ENCODE assay signal across 1 cellular context in the genomic region with DNA sequence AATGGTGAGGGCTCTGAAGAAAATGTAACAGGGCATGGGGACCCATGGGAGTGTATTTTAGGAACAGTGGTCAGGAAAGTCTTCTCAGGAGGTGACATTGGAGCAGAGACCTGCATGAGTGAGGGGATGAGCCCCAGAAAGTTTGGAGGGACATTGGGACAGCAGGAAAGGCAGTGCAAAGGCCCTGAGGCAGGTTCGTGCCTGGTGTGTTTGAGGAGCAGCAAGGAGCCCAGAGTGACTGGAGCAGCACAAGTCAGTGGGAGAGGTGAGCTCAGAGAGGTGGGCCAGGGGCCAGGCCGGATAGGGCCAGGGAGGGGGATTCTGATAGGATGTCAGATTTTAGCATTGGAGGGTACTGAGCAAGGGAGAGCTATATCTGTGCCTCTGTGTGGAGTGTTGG.
TF ChIP-seq lines count a peak whose summit lies in the region.

No MANE protein-coding gene starts in this region.

TF ChIP-seq in liver, 16 proteins besides CTCF, POLR2A, EP300 and RAD21 (continued from another document):
- no peak for TF ChIP-seq REST (IDR thresholded peaks at IDR 0.05)
- no peak for TF ChIP-seq TAF1 (conservative IDR thresholded peaks at IDR 0.05)
- no peak for TF ChIP-seq HNF4G (IDR thresholded peaks at IDR 0.05)
- TF ChIP-seq SP1 (IDR thresholded peaks at IDR 0.05) = no peak
- TF ChIP-seq, protein P1, sequence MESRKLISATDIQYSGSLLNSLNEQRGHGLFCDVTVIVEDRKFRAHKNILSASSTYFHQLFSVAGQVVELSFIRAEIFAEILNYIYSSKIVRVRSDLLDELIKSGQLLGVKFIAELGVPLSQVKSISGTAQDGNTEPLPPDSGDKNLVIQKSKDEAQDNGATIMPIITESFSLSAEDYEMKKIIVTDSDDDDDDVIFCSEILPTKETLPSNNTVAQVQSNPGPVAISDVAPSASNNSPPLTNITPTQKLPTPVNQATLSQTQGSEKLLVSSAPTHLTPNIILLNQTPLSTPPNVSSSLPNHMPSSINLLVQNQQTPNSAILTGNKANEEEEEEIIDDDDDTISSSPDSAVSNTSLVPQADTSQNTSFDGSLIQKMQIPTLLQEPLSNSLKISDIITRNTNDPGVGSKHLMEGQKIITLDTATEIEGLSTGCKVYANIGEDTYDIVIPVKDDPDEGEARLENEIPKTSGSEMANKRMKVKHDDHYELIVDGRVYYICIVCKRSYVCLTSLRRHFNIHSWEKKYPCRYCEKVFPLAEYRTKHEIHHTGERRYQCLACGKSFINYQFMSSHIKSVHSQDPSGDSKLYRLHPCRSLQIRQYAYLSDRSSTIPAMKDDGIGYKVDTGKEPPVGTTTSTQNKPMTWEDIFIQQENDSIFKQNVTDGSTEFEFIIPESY (IDR thresholded peaks at IDR 0.05) = no peak
- no peak for TF ChIP-seq FOXA1 (IDR thresholded peaks at IDR 0.05)
- no peak for TF ChIP-seq NR2F2 (IDR thresholded peaks at IDR 0.05)
- no peak for TF ChIP-seq EGR1 (IDR thresholded peaks at IDR 0.05; ENCODE audit: low read depth in 2 of 2)
- TF ChIP-seq RXRA (IDR thresholded peaks at IDR 0.05) = no peak
- no peak for TF ChIP-seq MAX (IDR thresholded peaks at IDR 0.05)
- no peak for TF ChIP-seq JUND (IDR thresholded peaks at IDR 0.05)
TF ChIP-seq in liver: peak in this region for 0.
